ENCODE assay signal across 9 cellular contexts in the genomic region with DNA sequence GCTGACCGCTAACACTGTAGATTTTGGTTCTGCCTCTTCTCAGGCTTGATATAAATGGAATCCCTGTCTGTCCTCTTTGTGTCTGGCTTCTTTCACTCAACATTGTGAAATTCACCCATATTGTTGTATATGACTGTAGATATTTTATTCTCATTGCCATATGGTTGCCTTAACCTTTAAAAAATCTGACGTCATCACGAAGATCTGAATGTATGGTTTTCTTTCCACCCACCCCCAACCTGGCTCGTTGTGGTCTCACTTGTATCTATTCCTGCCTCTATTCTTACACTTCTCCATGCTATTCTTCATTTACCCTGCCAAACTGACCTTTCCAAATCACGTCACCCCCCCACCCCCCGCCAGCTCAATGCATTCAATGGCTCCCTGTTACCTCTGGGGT. TPM values are rescaled to one million over a fixed set of nuclear protein-coding genes. Genes with fewer than 3 reads are reported as not detected.
"Had no signal": no experiment of that assay in that cellular context is flagged by ENCODE, and none has a peak within 500 bp of the region (broad histone marks: within the 10 kb centered on the region; RNA-seq: fewer than 3 reads in every experiment).

No MANE protein-coding gene starts in this region.

- H3K4me3 ChIP-seq: GM12878 had no signal

- DNase-seq: GDM1, GF-D8 had no signal

- FAIRE-seq: G401.6, GM12878, GM12891, GM12892, GM18507, GM19239 had no signal

- ATAC-seq: GM12878 had no signal

RNA-seq across cellular contexts. Expression of a gene that starts 21.9 kb away (rescaled TPM):
- total RNA-seq: G401, GM12878 had no signal
- polyA plus RNA-seq: GM12878 had no signal

RNA-seq across cellular contexts. Expression of a gene that starts 23.8 kb away (rescaled TPM):
- total RNA-seq: GM12878 had no signal
- polyA plus RNA-seq: GM12878 had no signal
